In genomic region chr5:157708866-157709265, GRCh38 we compare ENCODE assay signal across 20 cellular contexts. TPM values are rescaled to one million over a fixed set of nuclear protein-coding genes. Genes with fewer than 3 reads are reported as not detected.
A peak's percentile ranks its signal among the peaks of the same experiment; 100 is the strongest.
DNase-seq lines count a peak whose midpoint lies in the region; ATAC-seq and TF ChIP-seq lines count a peak whose summit lies in the region.
"Had no signal": no experiment of that assay in that cellular context is flagged by ENCODE, and none has a peak within 500 bp of the region (broad histone marks: within the 10 kb centered on the region; RNA-seq: fewer than 3 reads in every experiment).

No MANE protein-coding gene starts in this region.

- RAD21 ChIA-PET in HCT116 (lab: Charles Lee; ENCODE audit: low non-redundant PET in 1 of 2, low total read pairs in 2 of 2, uncharacterized antibody in 2 of 2, unreplicated experiment in 2 of 2) = no interaction called here

- BruUV-seq in HCT116 (replicated peaks; lab: Mats Ljungman, UMichigan) = no TSS peak

- POLR2A ChIA-PET in HCT116 (lab: Charles Lee) = no interaction called here

- H3K27me3 ChIP-seq in HCT116 (ENCODE audit: insufficient read depth, low read length) (no peaks in the 10 kb centered on the region), psoas muscle (ENCODE audit: insufficient read depth in 3 of 3, low read length in 2 of 3) (no peaks in the 10 kb centered on the region), body of pancreas (no peaks in the 10 kb centered on the region)

- no peaks in the 10 kb centered on the region for H4K20me1 ChIP-seq in HCT116 (ENCODE audit: insufficient read depth)

- TF ChIP-seq POLR2A in HCT116 (IDR thresholded peaks at IDR 0.05; ENCODE audit: borderline replicate concordance, extremely low read depth, insufficient read depth, insufficient read length) = no peak
- TF ChIP-seq POLR2A in body of pancreas (IDR thresholded peaks at IDR 0.05) = no peak

- no peak for TF ChIP-seq RAD21 in HCT116 (IDR thresholded peaks at IDR 0.05; ENCODE audit: low read depth)

- no peaks in the 10 kb centered on the region for H3K9me3 ChIP-seq in HCT116 (ENCODE audit: control insufficient read depth in 1 of 2, insufficient read depth in 1 of 2, low read depth in 1 of 2, low read length in 2 of 2)
- H3K9me3 ChIP-seq in psoas muscle = no peaks in the 10 kb centered on the region
- H3K9me3 ChIP-seq in body of pancreas = no peaks in the 10 kb centered on the region
- H3K9me3 ChIP-seq: HAP-1 had no signal

- DNase-seq in AG10803 (ENCODE audit: low read depth) (peak; percentile 16), HCT116 (ENCODE audit: low read depth, low spot score) (no peak), fibroblast of pulmonary artery (ENCODE audit: low read depth) (peak; percentile 20), psoas muscle (no peak), body of pancreas (no peak), hippocampal formation (lab: John Stamatoyannopoulos, UW) (no peak)
- DNase-seq: C1 segment of cervical spinal cord, KG1, NCI-H1048, NCI-H1436 treated with DMSO at 0.1 percent for 48 hours, NCI-H2029 treated with DMSO at 0.1 percent for 48 hours, NCI-H774, PC-9 had no signal

- H3K79me2 ChIP-seq in HCT116 (ENCODE audit: insufficient read depth, low read length) = no peaks in the 10 kb centered on the region

- no peaks in the 10 kb centered on the region for H3K9me2 ChIP-seq in HCT116 (ENCODE audit: insufficient read depth)

- H3K36me3 ChIP-seq in HCT116 (ENCODE audit: control insufficient read depth in 1 of 2, insufficient read depth in 2 of 2, low read length in 2 of 2) (no peaks in the 10 kb centered on the region), psoas muscle (ENCODE audit: insufficient read depth in 1 of 2, low read depth in 1 of 2) (no peaks in the 10 kb centered on the region), body of pancreas (replicated peaks in 1 of 2; ENCODE audit: insufficient read depth in 1 of 2, low read depth in 2 of 2) (no peaks in the 10 kb centered on the region)
- H3K36me3 ChIP-seq: HAP-1 had no signal

- H3K4me3 ChIP-seq in AG10803 (ENCODE audit: low read length) (no peak overlapping the region), HCT116 (replicated peaks in 1 of 2; ENCODE audit: low read depth in 1 of 2, low read length in 2 of 2) (no peak overlapping the region), fibroblast of pulmonary artery (replicated peaks; ENCODE audit: low read depth, low read length) (no peak overlapping the region), psoas muscle (no peak overlapping the region), body of pancreas (no peak overlapping the region)
- H3K4me3 ChIP-seq: HAP-1, PC-9 had no signal

- H3K27ac ChIP-seq in HCT116 (ENCODE audit: low read depth, low read length) = no peak overlapping the region
- H3K27ac ChIP-seq in psoas muscle = no peak overlapping the region
- H3K27ac ChIP-seq in body of pancreas = no peak overlapping the region
- H3K27ac ChIP-seq: PC-9 had no signal

- intact Hi-C loops in HCT116 (cut with micrococcal nuclease) = no loop called here
- intact Hi-C loops in psoas muscle (cut with DNase I) = no loop called here
- intact Hi-C loops in body of pancreas (cut with DNase I) = no loop called here

- no peak overlapping the region for H3K9ac ChIP-seq in HCT116 (ENCODE audit: low read length)

- H3K4me1 ChIP-seq in HCT116 (ENCODE audit: control insufficient read depth in 1 of 2, insufficient read depth in 2 of 2, low read length in 2 of 2) (no peaks in the 10 kb centered on the region), psoas muscle (no peaks in the 10 kb centered on the region), body of pancreas (no peaks in the 10 kb centered on the region)
- H3K4me1 ChIP-seq: HAP-1 had no signal

- H2AFZ ChIP-seq in HCT116 (ENCODE audit: low read depth, low read length, poor library complexity, severe bottlenecking) = peak overlapping the region; percentile 42
- H2AFZ ChIP-seq: PC-9 had no signal

- H3K4me2 ChIP-seq in HCT116 (ENCODE audit: low read length) = no peak overlapping the region
- H3K4me2 ChIP-seq: PC-9 had no signal

- CTCF ChIA-PET in HCT116 (lab: Charles Lee) = no interaction called here

- ATAC-seq in HCT116 (no peak), SK-N-SH treated with all-trans-retinoic acid at 6 μM for 48 hours (peak; percentile 53), GM18907 (IDR thresholded peaks at IDR 0.05; ENCODE audit: unreplicated experiment) (no peak), psoas muscle (no peak), body of pancreas (no peak)

- 66 to 71% (median 67%) methylated on average over 1 of the region's 1 CpG for WGBS in psoas muscle, 3 donors
- WGBS in body of pancreas, 2 donors = 67 to 73% methylated on average over 1 of the region's 1 CpG

- TF ChIP-seq CTCF in AG10803 (conservative IDR thresholded peaks at IDR 0.05; ENCODE audit: low read length) = no peak
- TF ChIP-seq CTCF in HCT116 (IDR thresholded peaks at IDR 0.05 in 2 of 3, conservative IDR thresholded peaks at IDR 0.05 in 1 of 3; ENCODE audit: borderline replicate concordance in 1 of 3, insufficient read depth in 1 of 3, low read depth in 2 of 3, low read length in 2 of 3) = no peak
- no peak for TF ChIP-seq CTCF in fibroblast of pulmonary artery (IDR thresholded peaks at IDR 0.05; ENCODE audit: low read length, missing control alignments)
- TF ChIP-seq CTCF in psoas muscle (IDR thresholded peaks at IDR 0.05) = no peak
- TF ChIP-seq CTCF in body of pancreas (IDR thresholded peaks at IDR 0.05) = no peak

TF ChIP-seq in HCT116, 20 proteins besides CTCF, POLR2A, EP300 and RAD21:
- TF ChIP-seq SP1 (IDR thresholded peaks at IDR 0.05; ENCODE audit: low read depth) = no peak
- TF ChIP-seq SIN3A (IDR thresholded peaks at IDR 0.05; ENCODE audit: low read depth) = no peak
- TF ChIP-seq CBX3 (IDR thresholded peaks at IDR 0.05; ENCODE audit: low read depth) = no peak
- no peak for TF ChIP-seq YY1 (IDR thresholded peaks at IDR 0.05; ENCODE audit: extremely low read depth, insufficient replicate concordance, low read depth, low read length)
- no peak for TF ChIP-seq JUND (IDR thresholded peaks at IDR 0.05)
- TF ChIP-seq POLR2AphosphoS5 (IDR thresholded peaks at IDR 0.05; ENCODE audit: low read depth, low read length) = no peak

TF ChIP-seq in SK-N-SH treated with all-trans-retinoic acid at 6 μM for 48 hours, 23 proteins besides CTCF, POLR2A, EP300 and RAD21:
- TF ChIP-seq GLIS3 (CRISPR knock-in tag; IDR thresholded peaks at IDR 0.05) (no peak), ZNF8 (CRISPR knock-in tag; IDR thresholded peaks at IDR 0.05) (no peak), TSHZ2 (CRISPR knock-in tag; IDR thresholded peaks at IDR 0.05) (no peak), ZFP3 (CRISPR knock-in tag; IDR thresholded peaks at IDR 0.05) (peak; percentile 87), PPARA (CRISPR knock-in tag; IDR thresholded peaks at IDR 0.05; ENCODE audit: borderline replicate concordance) (no peak), ZC3H10 (CRISPR knock-in tag; IDR thresholded peaks at IDR 0.05) (no peak), ZFP30 (CRISPR knock-in tag; IDR thresholded peaks at IDR 0.05) (no peak), ISL1 (CRISPR knock-in tag; IDR thresholded peaks at IDR 0.05) (peak; percentile 69), RARB (CRISPR knock-in tag; IDR thresholded peaks at IDR 0.05) (no peak), BACH2 (CRISPR knock-in tag; IDR thresholded peaks at IDR 0.05; ENCODE audit: borderline replicate concordance) (no peak)
TF ChIP-seq in SK-N-SH treated with all-trans-retinoic acid at 6 μM for 48 hours: peak in this region for 2.

RNA-seq across cellular contexts. Expression of gene THG1L, which starts 22.4 kb away (rescaled TPM):
- total RNA-seq in HCT116 (2021; ENCODE audit: unreplicated experiment) (33.9 TPM), psoas muscle (1 to 10 TPM; 5.7 to 6.7 (median 6.5) TPM), body of pancreas (10 to 100 TPM in 1 of 2 donors, 1 to 10 TPM in 1; 4.4 to 12.5 TPM)
- 61.0 and 63.2 TPM in 2 replicates for polyA plus RNA-seq in HCT116 (2012)
- 1 to 10 TPM; 3.0 to 4.1 (median 3.8) TPM for polyA plus RNA-seq in psoas muscle

RNA-seq across cellular contexts. Expression of gene LSM11, which starts 34.6 kb away (rescaled TPM):
- total RNA-seq in HCT116 (2021; ENCODE audit: unreplicated experiment) (6.2 TPM), psoas muscle (1 to 10 TPM; 1.0 to 1.9 (median 1.8) TPM), body of pancreas (1 to 10 TPM; 1.3 to 3.6 TPM)
- polyA plus RNA-seq in HCT116 (2012) = 2.3 and 3.2 TPM in 2 replicates
- polyA plus RNA-seq in psoas muscle = 1 to 10 TPM; 1.2 to 2.2 (median 2.2) TPM

RNA-seq across cellular contexts. Expression of gene C5orf52, which starts 37.5 kb away (rescaled TPM):
- total RNA-seq in HCT116 (2021; ENCODE audit: unreplicated experiment) (not detected), psoas muscle (not detected), body of pancreas (not detected)
- not detected in 2 replicates for polyA plus RNA-seq in HCT116 (2012)
- polyA plus RNA-seq in psoas muscle = not detected
- total RNA-seq: A172, Daoy, NCI-H460, PC-9, SK-MEL-5 had no signal

RNA-seq across cellular contexts. Expression of gene SOX30, which starts 56.6 kb away (rescaled TPM):
- total RNA-seq in HCT116 (2021; ENCODE audit: unreplicated experiment) (0.27 TPM), psoas muscle (under 1 TPM in 1 of 4 donors, not detected in 3; 0.19 TPM), body of pancreas (not detected)
- polyA plus RNA-seq in HCT116 (2012) = 0.10 and 0.44 TPM in 2 replicates
- under 1 TPM in 2 of 3 donors, not detected in 1; 0.01 to 0.05 TPM for polyA plus RNA-seq in psoas muscle
- total RNA-seq: A172, NCI-H460, SK-MEL-5 had no signal

Comparison
In these comparisons a context has a peak if more than half of its experiments do, and no peak if none do; other contexts are left out.
1. DNase-seq: peak in AG10803 (single experiment) and fibroblast of pulmonary artery (single experiment); none in HCT116 (single experiment), psoas muscle (0 of 2), body of pancreas (0 of 4) and hippocampal formation (0 of 2).